11 cellular contexts compared by ENCODE assay signal in the genomic region with DNA sequence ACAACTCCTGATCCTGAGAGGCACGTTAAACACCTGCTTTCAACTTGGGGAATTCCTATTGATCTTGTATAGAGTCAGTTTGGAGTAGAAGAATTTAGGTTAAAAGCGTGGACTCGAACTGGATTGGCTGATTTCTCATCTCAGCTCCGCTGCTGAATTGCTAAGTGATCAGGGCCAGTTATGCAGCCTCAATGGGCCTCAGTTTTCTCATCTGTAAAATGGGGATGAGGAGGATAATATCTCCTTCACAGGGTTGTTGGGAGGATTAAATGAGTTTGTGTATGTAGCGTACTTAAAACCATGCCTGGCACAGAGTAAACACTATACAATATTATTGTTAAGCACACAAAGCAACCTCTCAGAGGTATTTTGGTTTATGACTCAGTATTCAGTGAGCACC. TPM values are rescaled to one million over a fixed set of nuclear protein-coding genes. Genes with fewer than 3 reads are reported as not detected.
"Had no signal": no experiment of that assay in that cellular context is flagged by ENCODE, and none has a peak within 500 bp of the region (broad histone marks: within the 10 kb centered on the region; RNA-seq: fewer than 3 reads in every experiment).

No MANE protein-coding gene starts in this region.

- H3K4me3 Mint-ChIP-seq: HFFc6, IgD-negative memory B cell had no signal

- H3K4me1 ChIP-seq: HAP-1 had no signal

- H3K4me1 Mint-ChIP-seq: IgD-negative memory B cell had no signal

- H2AFZ ChIP-seq: GM23248 had no signal

- H3K9me3 Mint-ChIP-seq: HFFc6, IgD-negative memory B cell had no signal

- FAIRE-seq: HTR-8/SVneo had no signal

- H3K36me3 ChIP-seq: HAP-1 had no signal

- H3K9ac ChIP-seq: GM23248 had no signal

- H3K4me3 ChIP-seq: GM23248, HAP-1 had no signal

- DNase-seq: GM23248, GOT3, H7, HFFc6, KG1 had no signal

- H3K27ac ChIP-seq: GM23248 had no signal

- H3K27ac Mint-ChIP-seq: HFFc6, IgD-negative memory B cell had no signal

- ATAC-seq: HCT116 had no signal

- H3K9me3 ChIP-seq: HAP-1 had no signal

RNA-seq across cellular contexts. Expression of a gene that starts 53.2 kb away (rescaled TPM):
- total RNA-seq: GM23248, H4, H7, HFFc6, HT-29 had no signal
- polyA plus RNA-seq: GM23248 had no signal
